In the genomic region with DNA sequence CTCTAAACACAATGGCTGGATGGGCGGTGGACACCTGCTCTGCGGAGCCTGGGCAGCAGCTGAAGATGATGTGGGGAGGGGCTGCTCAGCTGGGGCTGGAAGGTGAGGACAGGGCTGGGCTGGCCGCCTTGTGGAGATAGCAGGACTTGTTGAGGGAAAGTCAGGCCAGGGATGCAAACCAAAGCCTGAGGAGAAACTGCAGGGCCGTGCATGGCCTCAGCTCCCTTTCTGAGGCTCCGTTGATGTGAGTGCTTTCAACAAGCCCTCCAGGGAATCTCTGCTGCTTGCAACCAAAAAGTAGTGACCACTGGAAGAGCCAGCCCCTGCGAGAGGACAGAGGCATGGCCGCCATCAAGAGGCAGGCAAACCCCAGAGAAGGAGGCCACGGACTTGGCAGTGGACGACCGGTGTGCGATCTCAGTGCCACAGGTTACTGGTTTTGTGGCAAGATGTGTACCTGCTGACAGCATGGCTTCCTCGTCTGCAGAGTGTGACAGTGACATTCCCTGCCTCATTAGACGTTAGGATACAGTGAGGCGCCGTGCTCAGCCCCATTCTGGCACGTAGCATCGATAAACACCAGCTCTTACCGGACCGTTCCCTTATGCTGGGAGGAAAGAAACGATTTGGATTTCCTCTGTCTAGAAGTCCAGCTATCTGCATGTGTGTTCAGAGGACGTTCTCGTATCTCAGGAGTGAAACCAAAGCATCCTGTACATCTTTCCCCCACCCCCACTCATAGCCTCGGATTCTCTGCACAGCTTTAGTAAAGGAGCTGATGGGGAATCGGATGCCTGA, we compare ENCODE assay signal across 9 cellular contexts. TPM values are rescaled to one million over a fixed set of nuclear protein-coding genes. Genes with fewer than 3 reads are reported as not detected.
DNase-seq lines count a peak whose midpoint lies in the region; ATAC-seq and TF ChIP-seq lines count a peak whose summit lies in the region.
"Had no signal": no experiment of that assay in that cellular context is flagged by ENCODE, and none has a peak within 500 bp of the region (broad histone marks: within the 10 kb centered on the region; RNA-seq: fewer than 3 reads in every experiment).

No MANE protein-coding gene starts in this region.

- ATAC-seq in HCT116 (no peak), GM18907 (IDR thresholded peaks at IDR 0.05; ENCODE audit: unreplicated experiment) (no peak), GM18511 (IDR thresholded peaks at IDR 0.05; ENCODE audit: unreplicated experiment) (no peak)

- H3K4me1 ChIP-seq in HCT116 (ENCODE audit: control insufficient read depth in 1 of 2, insufficient read depth in 2 of 2, low read length in 2 of 2): peaks cover 0 to 16% of the 10 kb centered on the region in 2 experiments; a peak in 3 of 4 replicates

- no peaks in the 10 kb centered on the region for H3K9me3 ChIP-seq in HCT116 (ENCODE audit: control insufficient read depth in 1 of 2, insufficient read depth in 1 of 2, low read depth in 1 of 2, low read length in 2 of 2)
- no peaks in the 10 kb centered on the region for H3K9me3 ChIP-seq in SK-N-MC (ENCODE audit: low read depth, low read length)
- H3K9me3 ChIP-seq: adrenal gland had no signal

- peak overlapping the region; percentile 82 for H3K4me2 ChIP-seq in HCT116 (ENCODE audit: low read length)

- H3K79me2 ChIP-seq in HCT116 (ENCODE audit: insufficient read depth, low read length): no peaks in the 10 kb centered on the region

- CTCF ChIA-PET in HCT116 (lab: Charles Lee): interaction anchor here (0.6 to 2.4 kb wide), 10 partner anchors 12 to 832 kb away, joined by 3 to 14 read pairs (median 4); no protein-coding TSS in a partner anchor

- TF ChIP-seq POLR2A in HCT116 (IDR thresholded peaks at IDR 0.05; ENCODE audit: borderline replicate concordance, extremely low read depth, insufficient read depth, insufficient read length): no peak

- no peaks in the 10 kb centered on the region for H4K20me1 ChIP-seq in HCT116 (ENCODE audit: insufficient read depth)

- H2AFZ ChIP-seq in HCT116 (ENCODE audit: low read depth, low read length, poor library complexity, severe bottlenecking): peak overlapping the region; percentile 95

- no peak overlapping the region for H3K27ac ChIP-seq in HCT116 (ENCODE audit: low read depth, low read length)
- H3K27ac ChIP-seq in SK-N-MC: no peak overlapping the region

- no peaks in the 10 kb centered on the region for H3K9me2 ChIP-seq in HCT116 (ENCODE audit: insufficient read depth)

- DNase-seq in HCT116 (ENCODE audit: low read depth, low spot score): no peak
- DNase-seq in SK-N-MC (ENCODE audit: low read depth, low spot score): no peak
- peak; percentile 6 for DNase-seq in fibroblast of peridontal ligament (ENCODE audit: extremely low read depth)
- DNase-seq in skeletal muscle cell (ENCODE audit: low read depth): no peak
- no peak for DNase-seq in GM10266 (ENCODE audit: extremely low spot score)
- DNase-seq in NCI-H345 treated with DMSO at 0.1 percent for 48 hours (lab: John Stamatoyannopoulos, UW; ENCODE audit: unreplicated experiment): no peak

- no TSS peak for BruUV-seq in HCT116 (replicated peaks; lab: Mats Ljungman, UMichigan)

- POLR2A ChIA-PET in HCT116 (lab: Charles Lee): no interaction called here

- H3K4me3 ChIP-seq in HCT116 (replicated peaks in 1 of 2; ENCODE audit: low read depth in 1 of 2, low read length in 2 of 2): peak overlapping the region; percentile 41 to 58
- peak overlapping the region; percentile 85 for H3K4me3 ChIP-seq in SK-N-MC
- H3K4me3 ChIP-seq in skeletal muscle cell (ENCODE audit: low read depth, low read length): peak overlapping the region; percentile 60

- TF ChIP-seq RAD21 in HCT116 (IDR thresholded peaks at IDR 0.05; ENCODE audit: low read depth): no peak

- intact Hi-C loops in HCT116 (cut with micrococcal nuclease): no loop called here

- RAD21 ChIA-PET in HCT116 (lab: Charles Lee; ENCODE audit: low non-redundant PET in 1 of 2, low total read pairs in 2 of 2, uncharacterized antibody in 2 of 2, unreplicated experiment in 2 of 2): no interaction called here

- H3K9ac ChIP-seq in HCT116 (ENCODE audit: low read length) (no peak overlapping the region), SK-N-MC (ENCODE audit: insufficient read length) (no peak overlapping the region)

- TF ChIP-seq CTCF in HCT116 (IDR thresholded peaks at IDR 0.05 in 2 of 3, conservative IDR thresholded peaks at IDR 0.05 in 1 of 3; ENCODE audit: borderline replicate concordance in 1 of 3, insufficient read depth in 1 of 3, low read depth in 2 of 3, low read length in 2 of 3) (no peak), GM10266 (IDR thresholded peaks at IDR 0.05; ENCODE audit: control insufficient read depth, insufficient read depth, low read depth, missing control alignments) (no peak)

- no peaks in the 10 kb centered on the region for H3K27me3 ChIP-seq in HCT116 (ENCODE audit: insufficient read depth, low read length)
- H3K27me3 ChIP-seq: adrenal gland had no signal

- H3K36me3 ChIP-seq in HCT116 (ENCODE audit: control insufficient read depth in 1 of 2, insufficient read depth in 2 of 2, low read length in 2 of 2) (no peaks in the 10 kb centered on the region), SK-N-MC (ENCODE audit: insufficient read depth, low read length) (no peaks in the 10 kb centered on the region)
- H3K36me3 ChIP-seq: adrenal gland had no signal

TF ChIP-seq in HCT116, 20 proteins besides CTCF, POLR2A, EP300 and RAD21:
- no peak for TF ChIP-seq SIN3A (IDR thresholded peaks at IDR 0.05; ENCODE audit: low read depth)
- no peak for TF ChIP-seq CEBPB (IDR thresholded peaks at IDR 0.05; ENCODE audit: low read depth)
- no peak for TF ChIP-seq JUND (IDR thresholded peaks at IDR 0.05)
- no peak for TF ChIP-seq FOSL1 (IDR thresholded peaks at IDR 0.05; ENCODE audit: low read depth)
- TF ChIP-seq ZFX (IDR thresholded peaks at IDR 0.05): no peak
- TF ChIP-seq, protein P1, sequence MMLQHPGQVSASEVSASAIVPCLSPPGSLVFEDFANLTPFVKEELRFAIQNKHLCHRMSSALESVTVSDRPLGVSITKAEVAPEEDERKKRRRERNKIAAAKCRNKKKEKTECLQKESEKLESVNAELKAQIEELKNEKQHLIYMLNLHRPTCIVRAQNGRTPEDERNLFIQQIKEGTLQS (IDR thresholded peaks at IDR 0.05): no peak
- TF ChIP-seq, protein P2, sequence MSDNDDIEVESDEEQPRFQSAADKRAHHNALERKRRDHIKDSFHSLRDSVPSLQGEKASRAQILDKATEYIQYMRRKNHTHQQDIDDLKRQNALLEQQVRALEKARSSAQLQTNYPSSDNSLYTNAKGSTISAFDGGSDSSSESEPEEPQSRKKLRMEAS (IDR thresholded peaks at IDR 0.05): no peak
- TF ChIP-seq, protein P3, sequence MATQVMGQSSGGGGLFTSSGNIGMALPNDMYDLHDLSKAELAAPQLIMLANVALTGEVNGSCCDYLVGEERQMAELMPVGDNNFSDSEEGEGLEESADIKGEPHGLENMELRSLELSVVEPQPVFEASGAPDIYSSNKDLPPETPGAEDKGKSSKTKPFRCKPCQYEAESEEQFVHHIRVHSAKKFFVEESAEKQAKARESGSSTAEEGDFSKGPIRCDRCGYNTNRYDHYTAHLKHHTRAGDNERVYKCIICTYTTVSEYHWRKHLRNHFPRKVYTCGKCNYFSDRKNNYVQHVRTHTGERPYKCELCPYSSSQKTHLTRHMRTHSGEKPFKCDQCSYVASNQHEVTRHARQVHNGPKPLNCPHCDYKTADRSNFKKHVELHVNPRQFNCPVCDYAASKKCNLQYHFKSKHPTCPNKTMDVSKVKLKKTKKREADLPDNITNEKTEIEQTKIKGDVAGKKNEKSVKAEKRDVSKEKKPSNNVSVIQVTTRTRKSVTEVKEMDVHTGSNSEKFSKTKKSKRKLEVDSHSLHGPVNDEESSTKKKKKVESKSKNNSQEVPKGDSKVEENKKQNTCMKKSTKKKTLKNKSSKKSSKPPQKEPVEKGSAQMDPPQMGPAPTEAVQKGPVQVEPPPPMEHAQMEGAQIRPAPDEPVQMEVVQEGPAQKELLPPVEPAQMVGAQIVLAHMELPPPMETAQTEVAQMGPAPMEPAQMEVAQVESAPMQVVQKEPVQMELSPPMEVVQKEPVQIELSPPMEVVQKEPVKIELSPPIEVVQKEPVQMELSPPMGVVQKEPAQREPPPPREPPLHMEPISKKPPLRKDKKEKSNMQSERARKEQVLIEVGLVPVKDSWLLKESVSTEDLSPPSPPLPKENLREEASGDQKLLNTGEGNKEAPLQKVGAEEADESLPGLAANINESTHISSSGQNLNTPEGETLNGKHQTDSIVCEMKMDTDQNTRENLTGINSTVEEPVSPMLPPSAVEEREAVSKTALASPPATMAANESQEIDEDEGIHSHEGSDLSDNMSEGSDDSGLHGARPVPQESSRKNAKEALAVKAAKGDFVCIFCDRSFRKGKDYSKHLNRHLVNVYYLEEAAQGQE (IDR thresholded peaks at IDR 0.05; ENCODE audit: low read depth): no peak
- TF ChIP-seq CBX3 (IDR thresholded peaks at IDR 0.05; ENCODE audit: low read depth): no peak
- no peak for TF ChIP-seq EZH2phosphoT487 (IDR thresholded peaks at IDR 0.05; ENCODE audit: borderline replicate concordance)
- TF ChIP-seq SP1 (IDR thresholded peaks at IDR 0.05; ENCODE audit: low read depth): no peak

RNA-seq across cellular contexts. Expression of a gene that starts 37.9 kb away (rescaled TPM):
- 24.7 TPM for total RNA-seq in HCT116 (2021; ENCODE audit: unreplicated experiment)
- polyA plus RNA-seq in HCT116 (2012): 27.0 and 32.5 TPM in 2 replicates

RNA-seq across cellular contexts. Expression of a gene that starts 38.0 kb away (rescaled TPM):
- total RNA-seq in HCT116 (2021; ENCODE audit: unreplicated experiment): 1.5 TPM
- polyA plus RNA-seq in HCT116 (2012): 0.24 and 0.35 TPM in 2 replicates
